Comparison of ENCODE assay signal across 1 cellular context in genomic region chr16:81035398-81035974, GRCh38.
TF ChIP-seq lines count a peak whose summit lies in the region.

ATMIN (plus strand) TSS chr16:81035842; CDS start chr16:81035871, 29 bp downstream.

TF ChIP-seq in GM12878, 131 proteins besides CTCF, POLR2A, EP300 and RAD21 (continued from another document):
- TF ChIP-seq NKRF (conservative IDR thresholded peaks at IDR 0.05) (peak; percentile 17; the same call in 1 of the 2 replicates), E2F4 (IDR thresholded peaks at IDR 0.05; ENCODE audit: low read depth, low read length) (0 out of 2 replicates have a peak, but pooled peaks have one; percentile 12), ELK1 (IDR thresholded peaks at IDR 0.05; ENCODE audit: low read depth, low read length) (peak; percentile 61; the same call in 1 of the 2 replicates), DPF2 (IDR thresholded peaks at IDR 0.05) (0 out of 2 replicates have a peak, but pooled peaks have one; percentile 29), TCF12 (IDR thresholded peaks at IDR 0.05; ENCODE audit: low read depth, low read length) (0 out of 2 replicates have a peak, but pooled peaks have one; percentile 19), RELB (IDR thresholded peaks at IDR 0.05; ENCODE audit: low read depth) (0 out of 2 replicates have a peak, but pooled peaks have one; percentile 20), SKIL (IDR thresholded peaks at IDR 0.05; ENCODE audit: low read depth, poor library complexity, severe bottlenecking) (no peak), IRF3 (IDR thresholded peaks at IDR 0.05) (0 out of 2 replicates have a peak, but pooled peaks have one; percentile 24), GATAD2B (conservative IDR thresholded peaks at IDR 0.05; ENCODE audit: low read depth) (peak; percentile 60), ZNF207 (IDR thresholded peaks at IDR 0.05; ENCODE audit: borderline replicate concordance) (peak; percentile 82), SMC3 (IDR thresholded peaks at IDR 0.05; ENCODE audit: borderline replicate concordance, low read length) (peak; percentile 80), SMARCA5 (IDR thresholded peaks at IDR 0.05) (peak; percentile 99), CUX1 (IDR thresholded peaks at IDR 0.05; ENCODE audit: insufficient replicate concordance, low read depth, low read length) (peak; percentile 59), BHLHE40 (IDR thresholded peaks at IDR 0.05; ENCODE audit: borderline replicate concordance in 1 of 2, low read depth in 2 of 2, low read length in 1 of 2) (peak; percentile 58 to 61; a peak in 2 of 4 replicates), HCFC1 (IDR thresholded peaks at IDR 0.05; ENCODE audit: low read length) (peak; percentile 12; the same call in 1 of the 2 replicates), ZNF217 (IDR thresholded peaks at IDR 0.05) (peak; percentile 88), ATF3 (IDR thresholded peaks at IDR 0.05; ENCODE audit: borderline replicate concordance, extremely low read depth, low read depth, low read length) (0 out of 2 replicates have a peak, but pooled peaks have one; percentile 39), CREB1 (IDR thresholded peaks at IDR 0.05; ENCODE audit: low read depth) (0 out of 2 replicates have a peak, but pooled peaks have one; percentile 31), HDAC6 (IDR thresholded peaks at IDR 0.05; ENCODE audit: unreplicated experiment) (no peak), FOXM1 (IDR thresholded peaks at IDR 0.05; ENCODE audit: low read depth, low read length) (0 out of 2 replicates have a peak, but pooled peaks have one; percentile 46), PAX5 (IDR thresholded peaks at IDR 0.05; ENCODE audit: borderline replicate concordance, low read depth, low read length) (no peak), CBX5 (IDR thresholded peaks at IDR 0.05; ENCODE audit: low read depth) (peak; percentile 81; the same call in 1 of the 2 replicates), MTA2 (IDR thresholded peaks at IDR 0.05; ENCODE audit: low read depth) (no peak), ZNF592 (IDR thresholded peaks at IDR 0.05) (peak; percentile 95), ZBTB11 (CRISPR knock-in tag; IDR thresholded peaks at IDR 0.05) (no peak), NR2C1 (IDR thresholded peaks at IDR 0.05) (peak; percentile 30; the same call in 1 of the 2 replicates), KLF5 (IDR thresholded peaks at IDR 0.05; ENCODE audit: partially characterized antibody) (no peak), ESRRA (IDR thresholded peaks at IDR 0.05; ENCODE audit: low read length) (0 out of 2 replicates have a peak, but pooled peaks have one; percentile 41), RUNX3 (IDR thresholded peaks at IDR 0.05; ENCODE audit: low read length) (peak; percentile 37), YY1 (IDR thresholded peaks at IDR 0.05; ENCODE audit: low read depth, low read length) (peak; percentile 93)
